ENCODE assay signal across 9 cellular contexts in genomic region chr7:24936121-24936824, GRCh38. TPM values are rescaled to one million over a fixed set of nuclear protein-coding genes. Genes with fewer than 3 reads are reported as not detected.
DNase-seq lines count a peak whose midpoint lies in the region; ATAC-seq and TF ChIP-seq lines count a peak whose summit lies in the region.
"Had no signal": no experiment of that assay in that cellular context is flagged by ENCODE, and none has a peak within 500 bp of the region (broad histone marks: within the 10 kb centered on the region; RNA-seq: fewer than 3 reads in every experiment).

No MANE protein-coding gene starts in this region.

- H3K4me3 ChIP-seq in DND-41 (ENCODE audit: low read depth in 1 of 2, low read length in 2 of 2) (no peak overlapping the region), mammary epithelial cell (replicated peaks in 1 of 3; ENCODE audit: insufficient read depth in 1 of 3, low read depth in 2 of 3, low read length in 3 of 3) (no peak overlapping the region)

- no peak overlapping the region for H3K9ac ChIP-seq in DND-41 (ENCODE audit: low read depth, low read length)
- H3K9ac ChIP-seq in mammary epithelial cell (ENCODE audit: insufficient read depth, low read length), result peak overlapping the region; percentile 18

- peaks cover 35% of the 10 kb centered on the region for H3K4me1 Mint-ChIP-seq in CD14-positive monocyte

- DNase-seq in DND-41 (no peak), mammary epithelial cell (no peak), NCI-H1048 (lab: John Stamatoyannopoulos, UW) (no peak), GM20000 (ENCODE audit: low spot score) (no peak), CD14-positive monocyte (ENCODE audit: low spot score) (no peak)
- DNase-seq: DMS79 treated with DMSO at 0.1 percent for 48 hours had no signal

- H3K4me1 ChIP-seq in DND-41 (ENCODE audit: insufficient read depth, low read length), result peaks cover 8% of the 10 kb centered on the region
- H3K4me1 ChIP-seq in mammary epithelial cell (ENCODE audit: insufficient read depth, low read length), result peaks cover 22% of the 10 kb centered on the region

- no peak overlapping the region for H3K4me3 Mint-ChIP-seq in CD14-positive monocyte

- peak overlapping the region in 1 of 7 donors; percentile 21 for H3K27ac Mint-ChIP-seq in CD14-positive monocyte

- no peaks in the 10 kb centered on the region for H3K36me3 ChIP-seq in DND-41 (ENCODE audit: insufficient read depth, low read length)
- no peaks in the 10 kb centered on the region for H3K36me3 ChIP-seq in mammary epithelial cell (ENCODE audit: insufficient read depth, low read length)

- ATAC-seq in DND-41 (ENCODE audit: insufficient read depth, low read depth) (peak; percentile 61; the same call in 2 of the 3 replicates), GM21367 (IDR thresholded peaks at IDR 0.05; ENCODE audit: unreplicated experiment) (peak; percentile 59), HG03432 (IDR thresholded peaks at IDR 0.05; ENCODE audit: unreplicated experiment) (peak; percentile 79), GM19351 (IDR thresholded peaks at IDR 0.05; ENCODE audit: unreplicated experiment) (no peak)

- WGBS in mammary epithelial cell (ENCODE audit: low coverage, missing lambda C conversion rate), result 40% methylated on average over 3 of the region's 3 CpGs

- dilution Hi-C loops in mammary epithelial cell (cut with HindIII; ENCODE audit: low sequenced_read_pairs), result no loop called here

- in situ Hi-C loops in mammary epithelial cell (cut with MboI; ENCODE audit: low sequenced_read_pairs in 2 of 2), result no loop called here

- no peaks in the 10 kb centered on the region for H3K27me3 ChIP-seq in DND-41 (ENCODE audit: insufficient read depth, low read length, poor library complexity)
- H3K27me3 ChIP-seq in mammary epithelial cell (ENCODE audit: insufficient read depth, low read length), result no peaks in the 10 kb centered on the region

- TF ChIP-seq CTCF in DND-41 (IDR thresholded peaks at IDR 0.05; ENCODE audit: borderline replicate concordance, extremely low read depth, low read length, poor library complexity, severe bottlenecking) (no peak), mammary epithelial cell (conservative IDR thresholded peaks at IDR 0.05 in 1 of 2, IDR thresholded peaks at IDR 0.05 in 1 of 2; ENCODE audit: extremely low read depth in 1 of 2, insufficient read depth in 1 of 2, low read depth in 1 of 2, low read length in 2 of 2) (no peak), GM20000 (IDR thresholded peaks at IDR 0.05; ENCODE audit: extremely low read depth, missing control alignments) (no peak), CD14-positive monocyte (IDR thresholded peaks at IDR 0.05) (no peak)

- H3K4me2 ChIP-seq in DND-41 (ENCODE audit: insufficient read depth, low read length), result no peak overlapping the region
- peak overlapping the region; percentile 52 for H3K4me2 ChIP-seq in mammary epithelial cell (ENCODE audit: insufficient read depth, low read depth, low read length)

- no TSS peak for BruUV-seq in mammary epithelial cell (replicated peaks; lab: Mats Ljungman, UMichigan)

- H3K9me3 Mint-ChIP-seq in CD14-positive monocyte, result peaks cover 0 to 10% (median 4%) of the 10 kb centered on the region in 7 donors

- H3K36me3 Mint-ChIP-seq in CD14-positive monocyte, result no peaks in the 10 kb centered on the region

- intact Hi-C loops in mammary epithelial cell (cut with micrococcal nuclease), result loop anchor here (5.0 kb wide), 1 partner anchor 36 kb away; no protein-coding TSS in a partner anchor
- intact Hi-C loops in CD14-positive monocyte (cut with micrococcal nuclease), result no loop called here

- H3K79me2 ChIP-seq in DND-41 (ENCODE audit: insufficient read depth, low read length) (peaks cover 73% of the 10 kb centered on the region), mammary epithelial cell (ENCODE audit: insufficient read depth, low read length) (peaks cover 97% of the 10 kb centered on the region)

- H3K27me3 Mint-ChIP-seq in CD14-positive monocyte (ENCODE audit: low read depth in 3 of 3), result peaks cover 0 to 3% (median 0%) of the 10 kb centered on the region in 3 donors

- no peaks in the 10 kb centered on the region for H3K9me3 ChIP-seq in DND-41 (ENCODE audit: insufficient read depth, low read length, severe bottlenecking)
- no peaks in the 10 kb centered on the region for H3K9me3 ChIP-seq in mammary epithelial cell (replicated peaks; ENCODE audit: insufficient read depth, low read length)

- CTCF ChIA-PET in mammary epithelial cell (lab: Charles Lee; ENCODE audit: low non-redundant PET), result no interaction called here

- H3K27ac ChIP-seq in DND-41 (ENCODE audit: low read length), result no peak overlapping the region
- H3K27ac ChIP-seq in mammary epithelial cell (ENCODE audit: insufficient read depth, low read depth, low read length), result peak overlapping the region; percentile 9

- H2AFZ ChIP-seq in DND-41 (ENCODE audit: low read depth, low read length), result no peak overlapping the region
- H2AFZ ChIP-seq in mammary epithelial cell (ENCODE audit: low read depth, low read length), result no peak overlapping the region

- H4K20me1 ChIP-seq in DND-41 (ENCODE audit: insufficient read depth, low read length) (peaks cover 15% of the 10 kb centered on the region; the same call in 1 of the 2 replicates), mammary epithelial cell (ENCODE audit: insufficient read depth, low read length) (no peaks in the 10 kb centered on the region)

RNA-seq across cellular contexts. Expression of gene OSBPL3, which starts 43.7 kb away (rescaled TPM):
- total RNA-seq in mammary epithelial cell, result 10 to 100 TPM; 42.7 to 64.8 TPM
- polyA plus RNA-seq in mammary epithelial cell, result 22.9 TPM
- 26.3 TPM for polyA minus RNA-seq in mammary epithelial cell
- 1 to 10 TPM; 2.6 to 3.7 TPM for polyA plus RNA-seq in CD14-positive monocyte
